Comparison of ENCODE assay signal across 8 cellular contexts in the genomic region with DNA sequence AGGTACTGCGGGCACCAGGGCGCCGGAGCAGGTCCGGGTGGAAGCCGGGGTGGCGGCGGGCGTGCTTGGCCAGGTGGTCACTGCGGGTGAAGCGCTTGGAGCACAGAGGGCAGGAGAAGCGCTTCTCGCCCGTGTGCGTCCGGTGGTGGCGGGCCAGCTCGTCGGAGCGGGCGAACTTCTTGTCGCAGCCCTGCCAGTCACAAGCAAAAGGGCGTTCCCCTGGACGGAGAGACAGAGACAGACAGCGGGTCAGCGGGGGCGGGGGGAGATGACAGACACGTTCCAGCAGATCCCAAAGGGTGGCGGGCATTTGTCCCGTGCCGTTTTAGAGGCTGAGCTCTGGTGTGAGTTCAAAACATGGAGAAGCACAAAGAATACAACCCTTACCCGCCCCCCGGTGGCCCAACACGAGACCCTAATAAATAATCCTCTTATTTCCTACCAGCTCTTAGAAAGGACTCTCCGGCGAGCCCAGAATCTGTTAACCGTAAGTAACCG. TPM values are rescaled to one million over a fixed set of nuclear protein-coding genes. Genes with fewer than 3 reads are reported as not detected.
DNase-seq lines count a peak whose midpoint lies in the region; ATAC-seq, FAIRE-seq and TF ChIP-seq lines count a peak whose summit lies in the region.

No MANE protein-coding gene starts in this region.

- H3K36me3 Mint-ChIP-seq in activated CD4-positive, alpha-beta T cell treated with anti-CD3 and anti-CD28 coated beads, Interleukin-2, amount 10 ng/mL, durations not matched to agents 7 days and 5 days (ENCODE audit: low read depth): peaks cover 8% of the 10 kb centered on the region

- WGBS in thyroid gland, 2 donors: 83 to 88% methylated on average over 29 to 35 of the region's 37 CpGs

- H3K36me3 ChIP-seq in adipocyte (ENCODE audit: control insufficient read depth, insufficient read depth, low read length, severe bottlenecking) (no peaks in the 10 kb centered on the region), kidney (ENCODE audit: control insufficient read depth in 1 of 2, insufficient read depth in 2 of 2, low read length in 2 of 2) (no peaks in the 10 kb centered on the region), thyroid gland (no peaks in the 10 kb centered on the region)

- DNase-seq in activated CD4-positive, alpha-beta T cell treated with anti-CD3 and anti-CD28 coated beads, Interleukin-2, amount 10 ng/mL, durations not matched to agents 7 days and 5 days: no peak
- DNase-seq in activated CD4-positive, alpha-beta T cell treated with anti-CD3 and anti-CD28 coated beads, Interleukin-2, amount 50 U/mL, for 1 hour: no peak
- DNase-seq in adipocyte (ENCODE audit: low read depth) (no peak), kidney (peak; percentile 87), thyroid gland (no peak), occipital lobe (lab: John Stamatoyannopoulos, UW) (no peak), HuH-7 (ENCODE audit: low spot score) (no peak)

- H3K27ac Mint-ChIP-seq in activated CD4-positive, alpha-beta T cell treated with anti-CD3 and anti-CD28 coated beads, Interleukin-2, amount 10 ng/mL, durations not matched to agents 7 days and 5 days: peak overlapping the region; percentile 96

- TF ChIP-seq CTCF in kidney (IDR thresholded peaks at IDR 0.05; ENCODE audit: borderline replicate concordance, extremely low read depth, insufficient read depth) (no peak), thyroid gland (IDR thresholded peaks at IDR 0.05) (no peak)

- H3K27me3 ChIP-seq in adipocyte (replicated peaks; ENCODE audit: control insufficient read depth, insufficient read depth, low read length): no peaks in the 10 kb centered on the region
- no peaks in the 10 kb centered on the region for H3K27me3 ChIP-seq in thyroid gland

- intact Hi-C loops in kidney (cut with DNase I): no loop called here
- intact Hi-C loops in thyroid gland (cut with DNase I): no loop called here

- CTCF ChIA-PET in activated CD4-positive, alpha-beta T cell treated with anti-CD3 and anti-CD28 coated beads, Interleukin-2, amount 10 ng/mL, durations not matched to agents 7 days and 5 days (lab: Charles Lee): interaction anchor here (1.4 kb wide), 1 partner anchor 31 kb away, joined by 4 read pairs; a partner anchor contains a TSS

- POLR2A ChIA-PET in activated CD4-positive, alpha-beta T cell treated with anti-CD3 and anti-CD28 coated beads, Interleukin-2, amount 10 ng/mL, durations not matched to agents 7 days and 5 days (lab: Charles Lee): no interaction called here

- H3K9me3 Mint-ChIP-seq in activated CD4-positive, alpha-beta T cell treated with anti-CD3 and anti-CD28 coated beads, Interleukin-2, amount 10 ng/mL, durations not matched to agents 7 days and 5 days: no peaks in the 10 kb centered on the region

- no peak for TF ChIP-seq POLR2A in thyroid gland (IDR thresholded peaks at IDR 0.05)

- H3K4me3 ChIP-seq in adipocyte (ENCODE audit: low read length) (peak overlapping the region; percentile 27), kidney (ENCODE audit: low read length in 2 of 2) (no peak overlapping the region), thyroid gland (replicated peaks in 1 of 3) (no peak overlapping the region)

- peak overlapping the region; percentile 79 for H3K4me3 Mint-ChIP-seq in activated CD4-positive, alpha-beta T cell treated with anti-CD3 and anti-CD28 coated beads, Interleukin-2, amount 10 ng/mL, durations not matched to agents 7 days and 5 days

- FAIRE-seq in kidney (lab: Jason Lieb, UNC): no peak

- H3K27ac ChIP-seq in kidney (ENCODE audit: low read depth in 2 of 2, low read length in 2 of 2) (peak overlapping the region in 1 of 2 donors; percentile 41), thyroid gland (peak overlapping the region in 2 of 3 donors; percentile 26 to 49)

- no peaks in the 10 kb centered on the region for H3K27me3 Mint-ChIP-seq in activated CD4-positive, alpha-beta T cell treated with anti-CD3 and anti-CD28 coated beads, Interleukin-2, amount 10 ng/mL, durations not matched to agents 7 days and 5 days

- peaks cover 67% of the 10 kb centered on the region for H3K4me1 Mint-ChIP-seq in activated CD4-positive, alpha-beta T cell treated with anti-CD3 and anti-CD28 coated beads, Interleukin-2, amount 10 ng/mL, durations not matched to agents 7 days and 5 days

- H3K9ac ChIP-seq in adipocyte (ENCODE audit: low read length) (peak overlapping the region; percentile 82), kidney (ENCODE audit: low read length in 2 of 2) (no peak overlapping the region)

- H3K9me3 ChIP-seq in adipocyte (ENCODE audit: control insufficient read depth, low read length): no peaks in the 10 kb centered on the region
- H3K9me3 ChIP-seq in kidney (ENCODE audit: control insufficient read depth in 1 of 2, low read length in 2 of 2): no peaks in the 10 kb centered on the region
- no peaks in the 10 kb centered on the region for H3K9me3 ChIP-seq in thyroid gland

- ATAC-seq in HG02885 (IDR thresholded peaks at IDR 0.05; ENCODE audit: poor library complexity, unreplicated experiment): no peak

- H3K4me1 ChIP-seq in adipocyte (ENCODE audit: control insufficient read depth, insufficient read depth, low read length) (peaks cover 26% of the 10 kb centered on the region), kidney (ENCODE audit: control insufficient read depth in 1 of 2, insufficient read depth in 1 of 2, low read depth in 1 of 2, low read length in 2 of 2) (peaks cover 14 to 27% of the 10 kb centered on the region in 2 donors), thyroid gland (peaks cover 13 to 40% of the 10 kb centered on the region in 2 donors)

RNA-seq across cellular contexts. Expression of a gene that starts 6.3 kb away (rescaled TPM):
- 10 to 100 TPM; 44.2 to 54.7 TPM for total RNA-seq in activated CD4-positive, alpha-beta T cell treated with anti-CD3 and anti-CD28 coated beads, Interleukin-2, amount 10 ng/mL, durations not matched to agents 7 days and 5 days
- total RNA-seq in kidney (36.8 TPM), thyroid gland (10 to 100 TPM; 14.0 to 21.8 (median 17.2) TPM), occipital lobe (2.8 TPM)
- polyA plus RNA-seq in kidney (ENCODE audit: insufficient read depth, low read depth, low replicate concordance): 12.1 TPM

RNA-seq across cellular contexts. Expression of a gene that starts 8.8 kb away (rescaled TPM):
- total RNA-seq in activated CD4-positive, alpha-beta T cell treated with anti-CD3 and anti-CD28 coated beads, Interleukin-2, amount 10 ng/mL, durations not matched to agents 7 days and 5 days: 10 to 100 TPM; 24.0 to 25.5 TPM
- total RNA-seq in kidney (22.2 TPM), thyroid gland (1 to 10 TPM; 1.8 to 6.4 (median 3.4) TPM), occipital lobe (3.3 TPM)
- 10.4 TPM for polyA plus RNA-seq in kidney (ENCODE audit: insufficient read depth, low read depth, low replicate concordance)

RNA-seq across cellular contexts. Expression of a gene that starts 30.7 kb away (rescaled TPM):
- total RNA-seq in activated CD4-positive, alpha-beta T cell treated with anti-CD3 and anti-CD28 coated beads, Interleukin-2, amount 10 ng/mL, durations not matched to agents 7 days and 5 days: 100 to 1,000 TPM; 180 TPM
- total RNA-seq in kidney (63.8 TPM), thyroid gland (100 to 1,000 TPM in 1 of 4 donors, 10 to 100 TPM in 3; 86.8 to 134 (median 91.4) TPM), occipital lobe (50.5 TPM)
- polyA plus RNA-seq in kidney (ENCODE audit: insufficient read depth, low read depth, low replicate concordance): 65.1 TPM

RNA-seq across cellular contexts. Expression of a gene that starts 42.5 kb away (rescaled TPM):
- total RNA-seq in activated CD4-positive, alpha-beta T cell treated with anti-CD3 and anti-CD28 coated beads, Interleukin-2, amount 10 ng/mL, durations not matched to agents 7 days and 5 days: 10 to 100 TPM; 22.2 to 28.8 TPM
- total RNA-seq in kidney: 3.6 TPM
- polyA plus RNA-seq in kidney (ENCODE audit: insufficient read depth, low read depth, low replicate concordance): 0.24 TPM
- 1 to 10 TPM in 3 of 4 donors, not detected in 1; 1.3 to 2.0 (median 1.6) TPM for total RNA-seq in thyroid gland
- under 0.01 TPM for total RNA-seq in occipital lobe

RNA-seq across cellular contexts. Expression of a gene that starts 50.6 kb away (rescaled TPM):
- 10 to 100 TPM; 10.6 to 13.3 TPM for total RNA-seq in activated CD4-positive, alpha-beta T cell treated with anti-CD3 and anti-CD28 coated beads, Interleukin-2, amount 10 ng/mL, durations not matched to agents 7 days and 5 days
- total RNA-seq in kidney: 10.3 TPM
- polyA plus RNA-seq in kidney (ENCODE audit: insufficient read depth, low read depth, low replicate concordance): 6.1 TPM
- total RNA-seq in thyroid gland: 10 to 100 TPM in 2 of 4 donors, 1 to 10 TPM in 2; 4.0 to 14.6 (median 8.3) TPM
- total RNA-seq in occipital lobe: 1.2 TPM
